Comparison of ENCODE assay signal across 31 cellular contexts in the genomic region with DNA sequence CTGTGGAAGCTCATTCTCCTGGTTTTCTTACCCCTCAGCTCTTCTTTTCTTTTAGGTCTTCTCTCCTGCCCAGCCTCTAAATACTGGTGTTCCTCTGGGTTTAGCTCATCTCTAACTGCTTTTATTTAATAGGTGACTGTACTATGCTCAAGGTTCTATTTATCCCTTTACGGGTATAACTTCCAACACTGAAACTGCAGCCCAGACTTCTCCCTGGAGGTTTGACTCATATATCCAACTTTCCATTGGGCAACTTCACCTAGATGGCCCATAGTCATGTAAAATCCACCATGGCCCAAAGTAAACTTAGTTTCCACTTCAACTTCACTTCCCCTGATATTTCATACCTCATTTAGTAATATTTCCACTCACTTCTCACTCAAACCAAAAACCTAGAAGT.
"Had no signal": no experiment of that assay in that cellular context is flagged by ENCODE, and none has a peak within 500 bp of the region (broad histone marks: within the 10 kb centered on the region; RNA-seq: fewer than 3 reads in every experiment).

No MANE protein-coding gene starts in this region.

- DNase-seq: activated B cell treated with CpG ODN at 0.5 μM for 24 hours; activated CD4-positive, alpha-beta memory T cell treated with anti-CD3 and anti-CD28 coated beads, Interleukin-2, amount 10 ng/mL, durations not matched to agents 7 days and 5 days; activated CD4-positive, alpha-beta T cell treated with anti-CD3 and anti-CD28 coated beads for 4 hours; activated CD4-positive, alpha-beta T cell treated with anti-CD3 and anti-CD28 coated beads, Interleukin-2, amount 10 ng/mL, durations not matched to agents 7 days and 5 days; activated CD4-positive, alpha-beta T cell treated with anti-CD3 and anti-CD28 coated beads, Interleukin-2, amount 50 U/mL, for 4 hours; activated CD4-positive, CD25-positive, alpha-beta regulatory T cell treated with anti-CD3 and anti-CD28 coated beads, Interleukin-2, amount 50 U/mL, for 72 hours; activated CD8-positive, alpha-beta memory T cell treated with anti-CD3 and anti-CD28 coated beads, Interleukin-2, amount 50 U/mL, for 48 hours; activated gamma-delta T cell; activated naive CD4-positive, alpha-beta T cell; activated naive CD4-positive, alpha-beta T cell treated with anti-CD3 and anti-CD28 coated beads, Interleukin-2, amount 10 ng/mL, durations not matched to agents 7 days and 5 days; activated naive CD8-positive, alpha-beta T cell treated with anti-CD3 and anti-CD28 coated beads, Interleukin-2, amount 10 ng/mL, durations not matched to agents 7 days and 5 days; activated T-cell treated with anti-CD3 and anti-CD28 coated beads for 4 hours; activated T-cell treated with anti-CD3 and anti-CD28 coated beads, Interleukin-2, amount 50 U/mL, for 24 hours; activated T-cell treated with anti-CD3 and anti-CD28 coated beads, Interleukin-2, amount 50 U/mL, for 72 hours; amniotic stem cell; anterior cingulate cortex; dorsolateral prefrontal cortex; effector memory CD4-positive, alpha-beta T cell; endodermal cell; foreskin fibroblast; head of caudate nucleus; hippocampal formation; T-helper 2 cell; WERI-Rb-1 had no signal

- H3K27me3 ChIP-seq: breast epithelium, dorsolateral prefrontal cortex had no signal

- H3K36me3 Mint-ChIP-seq: activated naive CD4-positive, alpha-beta T cell treated with anti-CD3 and anti-CD28 coated beads, Interleukin-2, amount 10 ng/mL, durations not matched to agents 7 days and 5 days; activated naive CD8-positive, alpha-beta T cell treated with anti-CD3 and anti-CD28 coated beads, Interleukin-2, amount 10 ng/mL, durations not matched to agents 7 days and 5 days; brain had no signal

- H3K27ac Mint-ChIP-seq: activated B cell treated with CpG ODN at 0.5 μM for 24 hours; activated CD4-positive, alpha-beta memory T cell treated with anti-CD3 and anti-CD28 coated beads, Interleukin-2, amount 10 ng/mL, durations not matched to agents 7 days and 5 days; activated CD4-positive, alpha-beta T cell treated with anti-CD3 and anti-CD28 coated beads, Interleukin-2, amount 10 ng/mL, durations not matched to agents 7 days and 5 days; activated naive CD4-positive, alpha-beta T cell treated with anti-CD3 and anti-CD28 coated beads, Interleukin-2, amount 10 ng/mL, durations not matched to agents 7 days and 5 days; activated naive CD4-positive, alpha-beta T cell treated with anti-CD3 and anti-CD28 coated beads, Interleukin-2, amount 50 U/mL, for 72 hours; activated naive CD8-positive, alpha-beta T cell treated with anti-CD3 and anti-CD28 coated beads, Interleukin-2, amount 10 ng/mL, durations not matched to agents 7 days and 5 days; activated T-cell treated with anti-CD3 and anti-CD28 coated beads, Interleukin-2, amount 50 U/mL, for 24 hours; brain; dendritic cell treated with granulocyte-macrophage colony-stimulating factor and Interleukin-4, amounts not matched to agents 40 ng/mL and 50 ng/mL, for 4 days; endodermal cell had no signal

- H3K4me1 ChIP-seq: breast epithelium had no signal

- H3K9me3 Mint-ChIP-seq: activated B cell treated with CpG ODN at 0.5 μM for 24 hours; activated CD4-positive, alpha-beta memory T cell treated with anti-CD3 and anti-CD28 coated beads, Interleukin-2, amount 10 ng/mL, durations not matched to agents 7 days and 5 days; activated naive CD4-positive, alpha-beta T cell treated with anti-CD3 and anti-CD28 coated beads, Interleukin-2, amount 10 ng/mL, durations not matched to agents 7 days and 5 days; activated T-cell treated with anti-CD3 and anti-CD28 coated beads, Interleukin-2, amount 50 U/mL, for 24 hours; dendritic cell treated with granulocyte-macrophage colony-stimulating factor and Interleukin-4, amounts not matched to agents 40 ng/mL and 50 ng/mL, for 4 days; endodermal cell had no signal

- H3K4me3 Mint-ChIP-seq: activated B cell treated with CpG ODN at 0.5 μM for 24 hours; activated CD4-positive, alpha-beta memory T cell treated with anti-CD3 and anti-CD28 coated beads, Interleukin-2, amount 10 ng/mL, durations not matched to agents 7 days and 5 days; activated CD4-positive, alpha-beta T cell treated with anti-CD3 and anti-CD28 coated beads, Interleukin-2, amount 10 ng/mL, durations not matched to agents 7 days and 5 days; activated naive CD4-positive, alpha-beta T cell treated with anti-CD3 and anti-CD28 coated beads, Interleukin-2, amount 10 ng/mL, durations not matched to agents 7 days and 5 days; activated naive CD8-positive, alpha-beta T cell treated with anti-CD3 and anti-CD28 coated beads, Interleukin-2, amount 10 ng/mL, durations not matched to agents 7 days and 5 days; activated T-cell treated with anti-CD3 and anti-CD28 coated beads, Interleukin-2, amount 50 U/mL, for 24 hours; activated T-cell treated with anti-CD3 and anti-CD28 coated beads, Interleukin-2, amount 50 U/mL, for 72 hours; brain; central memory CD8-positive, alpha-beta T cell; dendritic cell treated with granulocyte-macrophage colony-stimulating factor and Interleukin-4, amounts not matched to agents 40 ng/mL and 50 ng/mL, for 4 days; endodermal cell had no signal

- H3K36me3 ChIP-seq: breast epithelium, WERI-Rb-1 had no signal

- H3K27me3 Mint-ChIP-seq: activated B cell treated with CpG ODN at 0.5 μM for 24 hours; activated CD4-positive, alpha-beta memory T cell treated with anti-CD3 and anti-CD28 coated beads, Interleukin-2, amount 10 ng/mL, durations not matched to agents 7 days and 5 days; activated CD4-positive, alpha-beta T cell treated with anti-CD3 and anti-CD28 coated beads, Interleukin-2, amount 10 ng/mL, durations not matched to agents 7 days and 5 days; activated naive CD4-positive, alpha-beta T cell treated with anti-CD3 and anti-CD28 coated beads, Interleukin-2, amount 10 ng/mL, durations not matched to agents 7 days and 5 days; activated naive CD8-positive, alpha-beta T cell treated with anti-CD3 and anti-CD28 coated beads, Interleukin-2, amount 10 ng/mL, durations not matched to agents 7 days and 5 days; activated T-cell treated with anti-CD3 and anti-CD28 coated beads, Interleukin-2, amount 50 U/mL, for 24 hours; brain; central memory CD8-positive, alpha-beta T cell had no signal

- H3K9me3 ChIP-seq: breast epithelium had no signal

- H3K4me1 Mint-ChIP-seq: activated B cell treated with CpG ODN at 0.5 μM for 24 hours; activated CD4-positive, alpha-beta T cell treated with anti-CD3 and anti-CD28 coated beads, Interleukin-2, amount 10 ng/mL, durations not matched to agents 7 days and 5 days; activated naive CD4-positive, alpha-beta T cell treated with anti-CD3 and anti-CD28 coated beads, Interleukin-2, amount 10 ng/mL, durations not matched to agents 7 days and 5 days; activated naive CD8-positive, alpha-beta T cell treated with anti-CD3 and anti-CD28 coated beads, Interleukin-2, amount 10 ng/mL, durations not matched to agents 7 days and 5 days; central memory CD8-positive, alpha-beta T cell; endodermal cell had no signal

- H3K27ac ChIP-seq: breast epithelium, coronary artery, WERI-Rb-1 had no signal

- H3K4me3 ChIP-seq: breast epithelium, coronary artery, dorsolateral prefrontal cortex had no signal

- ATAC-seq: activated naive CD4-positive, alpha-beta T cell treated with anti-CD3 and anti-CD28 coated beads, Interleukin-2, amount 50 U/mL, for 72 hours; activated T-cell treated with anti-CD3 and anti-CD28 coated beads, Interleukin-2, amount 50 U/mL, for 72 hours; esophagus mucosa had no signal
